In the genomic region with DNA sequence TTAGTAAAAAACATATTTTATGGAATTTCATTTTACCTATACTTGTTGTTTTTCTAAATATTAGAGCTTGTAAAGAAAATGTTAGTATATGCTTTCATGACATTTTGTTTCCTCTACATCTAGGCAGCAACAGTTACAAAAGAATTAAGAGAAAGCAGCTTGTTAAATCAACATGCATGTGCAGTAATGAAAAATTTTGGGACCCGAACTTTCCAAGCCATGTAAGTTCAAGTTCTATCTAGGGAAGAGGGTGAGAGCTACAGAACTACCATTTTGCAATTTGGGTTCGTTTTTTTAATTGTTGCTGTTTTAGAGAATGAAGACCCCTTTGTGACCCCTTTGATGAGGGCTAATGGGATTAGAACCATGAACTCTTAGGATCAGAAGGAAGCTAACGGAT, we compare ENCODE assay signal across 10 cellular contexts. TPM values are rescaled to one million over a fixed set of nuclear protein-coding genes. Genes with fewer than 3 reads are reported as not detected.
"Had no signal": no experiment of that assay in that cellular context is flagged by ENCODE, and none has a peak within 500 bp of the region (broad histone marks: within the 10 kb centered on the region; RNA-seq: fewer than 3 reads in every experiment).

No MANE protein-coding gene starts in this region.

- DNase-seq: GM23248, GOT3, H7, HFFc6, IMR-90 had no signal

- H3K9ac ChIP-seq: GM23248 had no signal

- H3K4me3 ChIP-seq: GM23248, HAP-1 had no signal

- H3K9me3 ChIP-seq: HAP-1 had no signal

- H3K27ac ChIP-seq: GM23248, HL-60 had no signal

- H3K36me3 ChIP-seq: HAP-1 had no signal

- H2AFZ ChIP-seq: GM23248 had no signal

- ATAC-seq: HCT116 had no signal

RNA-seq across cellular contexts. Expression of gene AFP, which starts 7.2 kb away (rescaled TPM):
- total RNA-seq: GM23248 had no signal

RNA-seq across cellular contexts. Expression of gene AFM, which starts 38.3 kb away (rescaled TPM):
- total RNA-seq: GM23248, H4, H7, HFFc6, HT1080, IMR-90 had no signal
- polyA plus RNA-seq: GM23248, IMR-90 had no signal

RNA-seq across cellular contexts. Expression of gene ALB, which starts 39.1 kb away (rescaled TPM):
- total RNA-seq: GM23248, H4, HFFc6, IMR-90 had no signal
- polyA plus RNA-seq: GM23248, IMR-90 had no signal
